In the genomic region with DNA sequence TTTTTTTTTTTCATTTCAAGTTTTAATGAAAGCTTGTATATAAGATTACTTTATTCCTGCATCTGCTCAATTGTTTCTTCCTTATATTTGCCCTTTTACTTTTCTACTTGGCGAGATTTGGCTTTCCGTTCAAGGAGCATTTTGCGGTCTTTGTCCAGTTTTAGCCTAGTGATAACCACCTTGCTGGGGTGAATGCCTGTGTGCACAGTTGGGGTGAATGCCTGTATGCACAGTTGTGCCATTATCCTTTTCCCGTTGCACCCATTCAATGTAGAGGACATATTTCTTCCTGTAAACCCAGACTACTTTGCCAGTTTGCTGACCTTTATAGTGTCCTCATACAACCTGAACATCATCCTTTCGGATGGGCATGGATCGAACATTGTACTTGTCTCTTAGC, we compare ENCODE assay signal across 24 cellular contexts. TPM values are rescaled to one million over a fixed set of nuclear protein-coding genes. Genes with fewer than 3 reads are reported as not detected.
DNase-seq lines count a peak whose midpoint lies in the region; ATAC-seq, FAIRE-seq and TF ChIP-seq lines count a peak whose summit lies in the region.
"Had no signal": no experiment of that assay in that cellular context is flagged by ENCODE, and none has a peak within 500 bp of the region (broad histone marks: within the 10 kb centered on the region; RNA-seq: fewer than 3 reads in every experiment).

No MANE protein-coding gene starts in this region.

- H3K4me1 Mint-ChIP-seq in astrocyte (ENCODE audit: low read depth, unreplicated experiment) (peaks cover 13% of the 10 kb centered on the region), progenitor cell of endocrine pancreas (ENCODE audit: low read depth) (peaks cover 12% of the 10 kb centered on the region)

- H3K4me3 ChIP-seq in IMR-90 (ENCODE audit: insufficient read depth, low read depth, low read length): no peak overlapping the region
- no peak overlapping the region for H3K4me3 ChIP-seq in astrocyte (ENCODE audit: insufficient read depth, low read depth, low read length)
- H3K4me3 ChIP-seq in MG63: no peak overlapping the region
- H3K4me3 ChIP-seq: BLaER1, GM12878 had no signal

- H3K27ac ChIP-seq in IMR-90 (ENCODE audit: insufficient read depth, low read length): no peak overlapping the region
- no peak overlapping the region for H3K27ac ChIP-seq in astrocyte (ENCODE audit: low read depth, low read length)
- H3K27ac ChIP-seq: 22Rv1, BLaER1, C4-2B had no signal

- H3K27me3 ChIP-seq in IMR-90 (ENCODE audit: control insufficient read depth, insufficient read depth, low read length): no peaks in the 10 kb centered on the region
- H3K27me3 ChIP-seq in astrocyte (ENCODE audit: insufficient read depth, low read length): no peaks in the 10 kb centered on the region
- H3K27me3 ChIP-seq in MG63: no peaks in the 10 kb centered on the region
- H3K27me3 ChIP-seq: BLaER1 had no signal

- no peak overlapping the region for H4K8ac ChIP-seq in IMR-90 (ENCODE audit: low read depth in 2 of 2, low read length in 2 of 2)

- peaks cover 20 to 45% of the 10 kb centered on the region in 2 experiments for H3K79me1 ChIP-seq in IMR-90 (ENCODE audit: low read depth in 1 of 2, low read length in 2 of 2)

- H2AK9ac ChIP-seq in IMR-90 (replicated peaks; ENCODE audit: low read depth, low read length, poor library complexity): no peak overlapping the region

- peaks cover 11% of the 10 kb centered on the region for H3K4me1 ChIP-seq in IMR-90 (ENCODE audit: control insufficient read depth, insufficient read depth, low read length)
- H3K4me1 ChIP-seq in astrocyte (ENCODE audit: insufficient read depth, low read length): peaks cover 5% of the 10 kb centered on the region
- H3K4me1 ChIP-seq: BLaER1 had no signal

- H3K36me3 Mint-ChIP-seq in astrocyte (ENCODE audit: low read depth, unreplicated experiment) (peaks cover 10% of the 10 kb centered on the region), progenitor cell of endocrine pancreas (ENCODE audit: insufficient read depth) (peaks cover 13% of the 10 kb centered on the region)

- no peak overlapping the region for H3K9ac ChIP-seq in IMR-90 (ENCODE audit: low read depth, low read length)
- H3K9ac ChIP-seq in astrocyte (ENCODE audit: low read length): no peak overlapping the region
- H3K9ac ChIP-seq: BLaER1 had no signal

- no peak for TF ChIP-seq POLR2A in IMR-90 (IDR thresholded peaks at IDR 0.05; ENCODE audit: low read depth, low read length)

- BruUV-seq in IMR-90 (replicated peaks; lab: Mats Ljungman, UMichigan): no TSS peak

- H2AFZ ChIP-seq in IMR-90 (replicated peaks; ENCODE audit: low read length, poor library complexity): no peak overlapping the region
- no peak overlapping the region for H2AFZ ChIP-seq in astrocyte (ENCODE audit: low read depth, low read length)

- no peak overlapping the region for H2BK15ac ChIP-seq in IMR-90 (ENCODE audit: low read depth, low read length)

- DNase-seq in D721Med (ENCODE audit: insufficient read length, low spot score): no peak
- DNase-seq in IMR-90: no peak
- no peak for DNase-seq in astrocyte (ENCODE audit: low read depth)
- DNase-seq in progenitor cell of endocrine pancreas (ENCODE audit: low spot score, unreplicated experiment): no peak
- no peak for DNase-seq in LoVo (ENCODE audit: low spot score)
- DNase-seq in MG63: no peak
- no peak for DNase-seq in T-helper 1 cell
- no peak for DNase-seq in kidney tubule cell (ENCODE audit: low spot score)
- DNase-seq: Caco-2; CD4-positive, CD25-positive, alpha-beta regulatory T cell; CD8-positive, alpha-beta T cell; DMS 273 treated with DMSO at 0.1 percent for 48 hours; DMS79; EL; GDM1; GOT3; H7; HCEC 1CT had no signal

- POLR2A ChIA-PET in IMR-90 (lab: Charles Lee; ENCODE audit: unreplicated experiment): no interaction called here

- no peaks in the 10 kb centered on the region for H3K9me3 ChIP-seq in IMR-90 (ENCODE audit: control insufficient read depth, insufficient read depth, low read length)
- H3K9me3 ChIP-seq in astrocyte (ENCODE audit: insufficient read depth, low read depth, low read length): no peaks in the 10 kb centered on the region
- peaks cover 2% of the 10 kb centered on the region; the same call in 1 of the 2 replicates for H3K9me3 ChIP-seq in MG63
- H3K9me3 ChIP-seq: Caco-2 had no signal

- no peak overlapping the region for H3K18ac ChIP-seq in IMR-90 (ENCODE audit: low read depth, low read length)

- H3K4me3 Mint-ChIP-seq in astrocyte (ENCODE audit: unreplicated experiment) (no peak overlapping the region), progenitor cell of endocrine pancreas (ENCODE audit: low read depth) (no peak overlapping the region)
- H3K4me3 Mint-ChIP-seq: B cell; CD4-positive, CD25-positive, alpha-beta regulatory T cell; CD8-positive, alpha-beta T cell had no signal

- H2AK5ac ChIP-seq in IMR-90 (ENCODE audit: low read depth, low read length): peak overlapping the region; percentile 5; the same call in 1 of the 2 replicates

- dilution Hi-C loops in IMR-90 (cut with HindIII; ENCODE audit: low sequenced_read_pairs, unreplicated experiment): no loop called here

- H3K79me2 ChIP-seq in astrocyte (ENCODE audit: insufficient read depth, low read length): peaks cover 89% of the 10 kb centered on the region

- H4K5ac ChIP-seq in IMR-90 (ENCODE audit: low read depth, low read length): no peak overlapping the region

- no peak overlapping the region for H3K56ac ChIP-seq in IMR-90 (ENCODE audit: extremely low read depth, insufficient read depth, low read length)

- no peak overlapping the region for H2BK120ac ChIP-seq in IMR-90 (ENCODE audit: low read depth, low read length)

- intact Hi-C loops in IMR-90 (cut with micrococcal nuclease): loop anchor here (10.0 kb wide), 1 partner anchor 270 kb away; no protein-coding TSS in a partner anchor

- TF ChIP-seq RAD21 in IMR-90 (IDR thresholded peaks at IDR 0.05; ENCODE audit: low read length): no peak

- in situ Hi-C loops in IMR-90 (cut with MboI; ENCODE audit: low sequenced_read_pairs): no loop called here

- no peaks in the 10 kb centered on the region for H3K36me3 ChIP-seq in IMR-90 (ENCODE audit: control insufficient read depth, insufficient read depth, low read length)
- no peaks in the 10 kb centered on the region for H3K36me3 ChIP-seq in astrocyte (ENCODE audit: insufficient read depth, low read length)
- no peaks in the 10 kb centered on the region for H3K36me3 ChIP-seq in MG63
- H3K36me3 ChIP-seq: BLaER1 had no signal

- H2BK5ac ChIP-seq in IMR-90 (ENCODE audit: low read depth, low read length, poor library complexity, severe bottlenecking): no peak overlapping the region

- H3K14ac ChIP-seq in IMR-90 (replicated peaks; ENCODE audit: low read depth, low read length): no peak overlapping the region

- H3K27ac Mint-ChIP-seq in astrocyte (ENCODE audit: unreplicated experiment) (no peak overlapping the region), progenitor cell of endocrine pancreas (peak overlapping the region; percentile 14)
- H3K27ac Mint-ChIP-seq: B cell; CD4-positive, CD25-positive, alpha-beta regulatory T cell; CD8-positive, alpha-beta T cell had no signal

- H2BK20ac ChIP-seq in IMR-90 (ENCODE audit: low read depth, low read length): no peak overlapping the region

- no peak for ATAC-seq in IMR-90 (ENCODE audit: low read depth)
- ATAC-seq: CD8-positive, alpha-beta T cell; GM12878 had no signal

- peak; percentile 99 for FAIRE-seq in D721Med (lab: Jason Lieb, UNC)
- FAIRE-seq in astrocyte (lab: Jason Lieb, UNC): peak; percentile 43
- FAIRE-seq: A204.1, GM12878 had no signal

- H3K27me3 Mint-ChIP-seq in astrocyte (ENCODE audit: low read depth, unreplicated experiment) (no peaks in the 10 kb centered on the region), progenitor cell of endocrine pancreas (no peaks in the 10 kb centered on the region)
- H3K27me3 Mint-ChIP-seq: B cell; CD4-positive, CD25-positive, alpha-beta regulatory T cell had no signal

- H3K9me3 Mint-ChIP-seq in astrocyte (ENCODE audit: unreplicated experiment) (peaks cover 2% of the 10 kb centered on the region), progenitor cell of endocrine pancreas (ENCODE audit: low read depth) (peaks cover 10% of the 10 kb centered on the region)

- H4K20me1 ChIP-seq in IMR-90 (ENCODE audit: insufficient read depth, low read length) (peaks cover 9% of the 10 kb centered on the region; the same call in 1 of the 2 replicates), astrocyte (ENCODE audit: insufficient read depth, low read length) (peaks cover 34% of the 10 kb centered on the region)

- no peak for TF ChIP-seq CTCF in D721Med (IDR thresholded peaks at IDR 0.05; ENCODE audit: insufficient read depth, missing control alignments)
- TF ChIP-seq CTCF in IMR-90 (conservative IDR thresholded peaks at IDR 0.05; ENCODE audit: low read depth, low read length): no peak
- no peak for TF ChIP-seq CTCF in astrocyte (IDR thresholded peaks at IDR 0.05; ENCODE audit: insufficient read depth, low read depth, low read length)
- no peak for TF ChIP-seq CTCF in progenitor cell of endocrine pancreas (IDR thresholded peaks at IDR 0.05; ENCODE audit: unreplicated experiment)

- peaks cover 3% of the 10 kb centered on the region; the same call in 1 of the 2 replicates for H3K9me1 ChIP-seq in IMR-90 (ENCODE audit: insufficient read depth, low read length)

- CTCF ChIA-PET in IMR-90 (lab: Yijun Ruan, JAX): no interaction called here

- WGBS in IMR-90 (ENCODE audit: extremely low coverage in 2 of 2, insufficient read length in 1 of 2), 2 experiments: no CpG with 5 or more reads among the region's 6 CpGs

- H4K91ac ChIP-seq in IMR-90 (ENCODE audit: insufficient read depth, low read depth, low read length): no peak overlapping the region

- H3K23ac ChIP-seq in IMR-90 (ENCODE audit: low read depth, low read length): no peak overlapping the region

- H3K4me2 ChIP-seq in IMR-90 (ENCODE audit: low read depth, low read length) (no peak overlapping the region), astrocyte (ENCODE audit: low read length) (no peak overlapping the region)
- H3K4me2 ChIP-seq: BLaER1 had no signal

- H3K4ac ChIP-seq in IMR-90 (ENCODE audit: low read depth, low read length): no peak overlapping the region

TF ChIP-seq in IMR-90, 13 proteins besides CTCF, POLR2A, EP300 and RAD21 (continues in another document):
- TF ChIP-seq, protein P1, sequence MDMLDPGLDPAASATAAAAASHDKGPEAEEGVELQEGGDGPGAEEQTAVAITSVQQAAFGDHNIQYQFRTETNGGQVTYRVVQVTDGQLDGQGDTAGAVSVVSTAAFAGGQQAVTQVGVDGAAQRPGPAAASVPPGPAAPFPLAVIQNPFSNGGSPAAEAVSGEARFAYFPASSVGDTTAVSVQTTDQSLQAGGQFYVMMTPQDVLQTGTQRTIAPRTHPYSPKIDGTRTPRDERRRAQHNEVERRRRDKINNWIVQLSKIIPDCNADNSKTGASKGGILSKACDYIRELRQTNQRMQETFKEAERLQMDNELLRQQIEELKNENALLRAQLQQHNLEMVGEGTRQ (IDR thresholded peaks at IDR 0.05; ENCODE audit: low read depth, low read length): no peak
- TF ChIP-seq BHLHE40 (IDR thresholded peaks at IDR 0.05; ENCODE audit: low read depth, low read length): no peak

RNA-seq across cellular contexts. Expression of a gene that starts 12.0 kb away (rescaled TPM):
- total RNA-seq in IMR-90 (2012; rRNA removed) (9.7 and 11.1 TPM in 2 replicates), astrocyte (10.9 and 13.3 TPM in 2 replicates), progenitor cell of endocrine pancreas (28.9 and 32.5 TPM in 2 replicates)
- polyA plus RNA-seq in IMR-90 (2012; rRNA removed): 3.4 and 3.6 TPM in 2 replicates
- polyA plus RNA-seq in IMR-90 (2012; cell fraction: cytosol; rRNA removed): 2.0 and 3.7 TPM in 2 replicates
- 12.4 and 16.5 TPM in 2 replicates for polyA plus RNA-seq in IMR-90 (2012; cell fraction: nucleus; rRNA removed; ENCODE audit: low replicate concordance)
- 4.4 and 43.2 TPM in 2 replicates for total RNA-seq in MG63 (2014; rRNA removed; shearing (Covaris generic); ENCODE audit: low replicate concordance)
